In the genomic region with DNA sequence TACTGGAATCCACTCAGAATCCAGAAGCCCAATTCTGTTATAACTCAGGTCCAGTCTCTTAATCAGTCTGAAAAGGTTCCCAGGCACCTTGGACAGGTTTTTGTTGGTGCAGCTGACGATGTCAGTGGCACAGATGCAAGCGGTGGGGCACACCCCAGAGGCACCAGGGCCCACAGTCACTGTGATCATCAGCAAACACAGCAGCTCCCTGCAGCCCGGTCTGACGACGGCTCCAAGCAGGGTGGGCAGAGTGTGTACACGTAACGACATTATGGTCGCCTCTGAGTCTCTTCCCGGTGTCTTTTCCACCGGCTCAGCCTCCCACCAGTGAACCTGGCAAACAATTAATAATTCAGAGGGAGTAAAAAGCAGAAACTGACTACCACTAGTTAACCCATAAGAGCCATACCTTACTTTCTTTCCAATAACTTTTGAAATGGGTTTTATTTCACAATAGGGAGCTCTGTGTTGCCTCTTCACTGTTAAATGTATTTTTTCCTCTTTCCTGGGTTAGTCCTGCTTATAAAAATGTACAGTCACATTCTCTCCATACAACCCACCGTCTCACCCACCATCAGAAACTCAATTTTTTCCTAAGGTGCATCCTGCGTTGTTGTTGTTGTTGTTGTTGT, we compare ENCODE assay signal across 8 cellular contexts. TPM values are rescaled to one million over a fixed set of nuclear protein-coding genes. Genes with fewer than 3 reads are reported as not detected.
DNase-seq lines count a peak whose midpoint lies in the region; TF ChIP-seq lines count a peak whose summit lies in the region.

No MANE protein-coding gene starts in this region.

- DNase-seq in LNCaP clone FGC (ENCODE audit: low read depth): no peak
- peak; percentile 21 for DNase-seq in activated T-cell treated with anti-CD3 and anti-CD28 coated beads for 4 hours
- no peak for DNase-seq in foreskin fibroblast
- DNase-seq in ovary: peak; percentile 27 to 55 (median 53)
- DNase-seq in NCI-H128 (lab: John Stamatoyannopoulos, UW; ENCODE audit: unreplicated experiment): no peak
- no peak for DNase-seq in pons (ENCODE audit: low spot score)
- DNase-seq in NCI-H524 treated with DMSO at 0.1 percent for 48 hours (lab: John Stamatoyannopoulos, UW): no peak

- peak overlapping the region; percentile 14 to 83 (median 71); a peak in 18 of 22 replicates for H3K9ac ChIP-seq in BLaER1 treated with 17β-estradiol and CSF1 and Interleukin-3, amounts not matched to agents 10 nM and 100 nM

- H3K4me3 ChIP-seq in BLaER1 treated with 17β-estradiol and CSF1 and Interleukin-3, amounts not matched to agents 10 nM and 100 nM: peak overlapping the region; percentile 61 to 88 (median 72)
- H3K4me3 ChIP-seq in LNCaP clone FGC (ENCODE audit: low read depth, low read length): peak overlapping the region; percentile 53
- peak overlapping the region; percentile 90 for H3K4me3 ChIP-seq in foreskin fibroblast (ENCODE audit: low read depth in 1 of 2, low read length in 2 of 2)
- H3K4me3 ChIP-seq in ovary: peak overlapping the region; percentile 78

- peaks cover 0 to 4% (median 0%) of the 10 kb centered on the region in 11 experiments; a peak in 1 of 22 replicates for H4K20me1 ChIP-seq in BLaER1 treated with 17β-estradiol and CSF1 and Interleukin-3, amounts not matched to agents 10 nM and 100 nM

- intact Hi-C loops in ovary (cut with DNase I): no loop called here

- peaks cover 20 to 69% (median 62%) of the 10 kb centered on the region in 11 experiments for H3K27me3 ChIP-seq in BLaER1 treated with 17β-estradiol and CSF1 and Interleukin-3, amounts not matched to agents 10 nM and 100 nM
- no peaks in the 10 kb centered on the region for H3K27me3 ChIP-seq in ovary

- peak overlapping the region; percentile 93 to 99 (median 96) for H3K4me2 ChIP-seq in BLaER1 treated with 17β-estradiol and CSF1 and Interleukin-3, amounts not matched to agents 10 nM and 100 nM

- no peaks in the 10 kb centered on the region for H3K36me3 ChIP-seq in BLaER1 treated with 17β-estradiol and CSF1 and Interleukin-3, amounts not matched to agents 10 nM and 100 nM
- no peaks in the 10 kb centered on the region for H3K36me3 ChIP-seq in ovary

- TF ChIP-seq EP300 in ovary (IDR thresholded peaks at IDR 0.05): no peak

- TF ChIP-seq POLR2A in ovary (IDR thresholded peaks at IDR 0.05): no peak

- H3K9me3 ChIP-seq in BLaER1 treated with 17β-estradiol and CSF1 and Interleukin-3, amounts not matched to agents 10 nM and 100 nM (replicated peaks in 1 of 11): no peaks in the 10 kb centered on the region
- H3K9me3 ChIP-seq in ovary: no peaks in the 10 kb centered on the region

- TF ChIP-seq CTCF in LNCaP clone FGC (IDR thresholded peaks at IDR 0.05; ENCODE audit: control insufficient read depth, extremely low read depth, insufficient read depth) (no peak), foreskin fibroblast (IDR thresholded peaks at IDR 0.05; ENCODE audit: low read depth, low read length) (no peak), ovary (IDR thresholded peaks at IDR 0.05) (no peak)

- peaks cover 16 to 36% (median 23%) of the 10 kb centered on the region in 10 experiments for H3K4me1 ChIP-seq in BLaER1 treated with 17β-estradiol and CSF1 and Interleukin-3, amounts not matched to agents 10 nM and 100 nM
- H3K4me1 ChIP-seq in ovary (ENCODE audit: insufficient read depth): peaks cover 10% of the 10 kb centered on the region

- H3K27ac ChIP-seq in BLaER1 treated with 17β-estradiol and CSF1 and Interleukin-3, amounts not matched to agents 10 nM and 100 nM: peak overlapping the region in 3 of 11 experiments; percentile 27 to 73 (median 70); a peak in 4 of 22 replicates
- H3K27ac ChIP-seq in ovary: peak overlapping the region; percentile 89 to 98

- WGBS in ovary, 3 donors: 2 to 5% (median 4%) methylated on average over 12 of the region's 12 CpGs

RNA-seq across cellular contexts. Expression of gene PCED1B, which starts 0.6 kb away (rescaled TPM):
- total RNA-seq in ovary: 10 to 100 TPM in 6 of 7 donors, 1 to 10 TPM in 1; 9.9 to 27.2 (median 13.0) TPM
- polyA plus RNA-seq in ovary: 10 to 100 TPM; 12.1 to 19.6 TPM

RNA-seq across cellular contexts. Expression of gene AMIGO2, which starts 0.9 kb away (rescaled TPM):
- total RNA-seq in ovary: 10 to 100 TPM; 13.1 to 65.5 (median 31.4) TPM
- polyA plus RNA-seq in ovary: 10 to 100 TPM; 14.4 to 29.2 TPM

Comparison
In these comparisons a context has a peak if more than half of its experiments do, and no peak if none do; other contexts are left out.
1. DNase-seq: peak in activated T-cell treated with anti-CD3 and anti-CD28 coated beads for 4 hours (single experiment) and ovary (5 of 5); none in LNCaP clone FGC (single experiment), foreskin fibroblast (0 of 2), NCI-H128 (single experiment), pons (single experiment) and NCI-H524 treated with DMSO at 0.1 percent for 48 hours (single experiment).
2. Peak in every context shown above with its lines, with median percentiles within 50 percentile points of each other: H3K4me3 ChIP-seq.